8 cellular contexts compared by ENCODE assay signal in the genomic region with DNA sequence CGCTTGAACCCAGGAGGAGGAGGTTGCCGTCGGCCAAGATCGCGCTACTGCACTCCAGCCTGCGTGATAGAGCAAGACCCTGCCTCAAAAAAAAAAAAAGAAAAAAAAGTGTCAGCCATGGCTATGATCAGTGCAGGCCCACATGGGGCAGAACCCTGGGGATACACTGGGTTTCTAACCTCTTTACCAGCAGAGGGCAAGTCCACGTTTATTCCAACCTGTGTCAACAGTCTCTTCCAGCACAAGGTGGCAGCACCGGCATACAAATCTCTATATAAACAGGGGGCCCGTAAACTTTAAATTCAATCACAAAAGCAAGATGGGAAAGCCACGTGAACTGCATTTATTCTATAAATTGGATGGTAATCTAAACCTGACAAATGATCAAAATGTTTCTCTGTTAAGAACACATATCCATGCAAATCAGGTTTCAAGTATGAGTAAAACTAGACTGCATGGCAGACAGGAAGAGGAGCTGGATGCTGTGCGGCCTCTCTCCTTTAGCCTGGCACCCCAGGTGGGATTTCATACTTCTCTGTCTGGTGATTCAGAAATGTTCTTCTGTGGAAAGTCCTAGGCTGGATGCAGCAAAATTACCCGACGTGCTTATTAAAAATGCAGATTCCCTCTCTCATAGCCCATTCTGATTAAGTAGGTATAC. TPM values are rescaled to one million over a fixed set of nuclear protein-coding genes. Genes with fewer than 3 reads are reported as not detected.
A peak's percentile ranks its signal among the peaks of the same experiment; 100 is the strongest.
DNase-seq lines count a peak whose midpoint lies in the region; ATAC-seq and TF ChIP-seq lines count a peak whose summit lies in the region.

No MANE protein-coding gene starts in this region.

- ATAC-seq in HG03108 (IDR thresholded peaks at IDR 0.05; ENCODE audit: unreplicated experiment), result no peak

- H3K36me3 ChIP-seq in parathyroid adenoma (ENCODE audit: control insufficient read depth, insufficient read depth, low read length), result no peaks in the 10 kb centered on the region

- no peaks in the 10 kb centered on the region for H3K79me2 ChIP-seq in parathyroid adenoma

- no peak for TF ChIP-seq POLR2A in NB4 (IDR thresholded peaks at IDR 0.05; ENCODE audit: extremely low read depth, insufficient read length)

- H3K4me1 ChIP-seq in parathyroid adenoma, result no peaks in the 10 kb centered on the region

- no peaks in the 10 kb centered on the region for H3K27me3 ChIP-seq in parathyroid adenoma (ENCODE audit: control insufficient read depth, insufficient read depth, low read length)

- H3K4me2 ChIP-seq in parathyroid adenoma (ENCODE audit: low read length), result no peak overlapping the region

- no peak overlapping the region for H3K9ac ChIP-seq in parathyroid adenoma

- H3K27ac ChIP-seq in parathyroid adenoma, result no peak overlapping the region

- H3K4me3 ChIP-seq in NB4 (ENCODE audit: low read depth, low read length), result no peak overlapping the region
- H3K4me3 ChIP-seq in parathyroid adenoma (ENCODE audit: low read depth, low read length), result no peak overlapping the region

- H3K9me3 ChIP-seq in parathyroid adenoma (ENCODE audit: control insufficient read depth, low read length), result no peaks in the 10 kb centered on the region

- DNase-seq in DMS53 treated with DMSO at 0.1 percent for 48 hours (lab: John Stamatoyannopoulos, UW; ENCODE audit: unreplicated experiment), result peak; percentile 87
- DNase-seq in GOT3 (lab: John Stamatoyannopoulos, UW), result peak; percentile 29
- peak; percentile 79 for DNase-seq in NB4 (ENCODE audit: low read depth)
- DNase-seq in SK-N-DZ (ENCODE audit: low spot score), result peak; percentile 68
- peak; percentile 67 for DNase-seq in activated naive CD4-positive, alpha-beta T cell treated with Interleukin-2 at 50 U/mL for 16 hours
- DNase-seq in globus pallidus (ENCODE audit: low spot score), result peak; percentile 73

- peak; percentile 89 for TF ChIP-seq CTCF in NB4 (IDR thresholded peaks at IDR 0.05; ENCODE audit: low read depth, low read length)
- peak; percentile 79 for TF ChIP-seq CTCF in parathyroid adenoma (IDR thresholded peaks at IDR 0.05)

- H2AFZ ChIP-seq in parathyroid adenoma, result no peak overlapping the region

RNA-seq across cellular contexts. Expression of a gene that starts 60.0 kb away (rescaled TPM):
- 0.99 and 4.8 TPM in 2 replicates for polyA plus RNA-seq in SK-N-DZ (2014; cell fraction: cytosol; rRNA removed)
- polyA plus RNA-seq in SK-N-DZ (2014; cell fraction: nucleus; rRNA removed), result 0.90 and 1.6 TPM in 2 replicates

Comparison
In these comparisons a context has a peak if more than half of its experiments do, and no peak if none do; other contexts are left out.
1. DNase-seq: peak in every context shown above with its lines; median percentile 87 in DMS53 treated with DMSO at 0.1 percent for 48 hours; 79 in NB4; 73 in globus pallidus; 68 in SK-N-DZ; 67 in activated naive CD4-positive, alpha-beta T cell treated with Interleukin-2 at 50 U/mL for 16 hours; 29 in GOT3.